Comparison of ENCODE assay signal across 8 cellular contexts in genomic region chr6:56955171-56956155, GRCh38. TPM values are rescaled to one million over a fixed set of nuclear protein-coding genes. Genes with fewer than 3 reads are reported as not detected.
A peak's percentile ranks its signal among the peaks of the same experiment; 100 is the strongest.
DNase-seq lines count a peak whose midpoint lies in the region; ATAC-seq, FAIRE-seq and TF ChIP-seq lines count a peak whose summit lies in the region.

No MANE protein-coding gene starts in this region.

- DNase-seq in NCI-H1930 (lab: John Stamatoyannopoulos, UW): peak; percentile 71 to 82
- peak; percentile 86 for DNase-seq in UCSD-AML1 (lab: John Stamatoyannopoulos, UW; ENCODE audit: unreplicated experiment)
- DNase-seq in cerebellar cortex (ENCODE audit: low spot score): peak; percentile 81
- DNase-seq in keratinocyte (ENCODE audit: low read depth, low spot score): peak; percentile 62
- DNase-seq in stimulated activated CD4-positive, alpha-beta T cell treated with anti-CD3 and anti-CD28 coated beads, Interleukin-12 subunit alpha, Interleukin-12 subunit beta, amount 100 ng/mL, for 48 hours (ENCODE audit: low read depth in 2 of 3, low spot score in 1 of 3): peak; percentile 52 to 67 (median 58)

- peak overlapping the region; percentile 82 for H3K27ac ChIP-seq in ACC112 (ENCODE audit: low read depth, low read length)
- H3K27ac ChIP-seq in keratinocyte (ENCODE audit: control insufficient read depth, insufficient read depth, low read length): peak overlapping the region; percentile 60

- H4K20me1 ChIP-seq in keratinocyte (ENCODE audit: control insufficient read depth, extremely low read depth, insufficient read depth, low read length): no peaks in the 10 kb centered on the region

- H3K27me3 ChIP-seq in ACC112 (ENCODE audit: insufficient read depth, low read length): no peaks in the 10 kb centered on the region
- H3K27me3 ChIP-seq in keratinocyte (ENCODE audit: control insufficient read depth, extremely low read depth, insufficient read depth, low read length): no peaks in the 10 kb centered on the region

- H3K79me2 ChIP-seq in ACC112 (ENCODE audit: control insufficient read depth, insufficient read depth, low read length, unreplicated experiment) (peaks cover 35% of the 10 kb centered on the region), keratinocyte (ENCODE audit: control insufficient read depth, insufficient read depth, low read length) (no peaks in the 10 kb centered on the region)

- H3K4me2 ChIP-seq in keratinocyte (ENCODE audit: control insufficient read depth, extremely low read depth, insufficient read depth, low read depth, low read length): peak overlapping the region; percentile 97

- ATAC-seq in GM18505 (IDR thresholded peaks at IDR 0.05; ENCODE audit: unreplicated experiment) (peak; percentile 67), HG02943 (IDR thresholded peaks at IDR 0.05; ENCODE audit: low read depth, unreplicated experiment) (peak; percentile 53)

- peak; percentile 72 to 92 (median 81) for TF ChIP-seq CTCF in keratinocyte (optimal IDR thresholded peaks at IDR 0.05 in 1 of 3, IDR thresholded peaks at IDR 0.05 in 1 of 3, conservative IDR thresholded peaks at IDR 0.05 in 1 of 3; ENCODE audit: extremely low read depth in 1 of 3, insufficient read depth in 2 of 3, low read length in 3 of 3)

- dilution Hi-C loops in keratinocyte (cut with MboI; ENCODE audit: extremely low pct_ligation_motif_present, low sequenced_read_pairs): no loop called here

- H2AFZ ChIP-seq in ACC112 (ENCODE audit: low read length, unreplicated experiment) (peak overlapping the region; percentile 74), keratinocyte (ENCODE audit: control insufficient read depth, low read length) (peak overlapping the region; percentile 48)

- no peak for TF ChIP-seq POLR2A in GM18505 (IDR thresholded peaks at IDR 0.05; ENCODE audit: borderline replicate concordance, extremely low read depth, insufficient read depth, insufficient read length)

- H3K9me3 ChIP-seq in keratinocyte (ENCODE audit: control insufficient read depth, low read depth, low read length): no peaks in the 10 kb centered on the region

- H3K4me3 ChIP-seq in ACC112 (ENCODE audit: low read depth, low read length) (peak overlapping the region; percentile 92), keratinocyte (ENCODE audit: control insufficient read depth in 2 of 3, extremely low read depth in 1 of 3, insufficient read depth in 2 of 3, low read depth in 1 of 3, low read length in 3 of 3) (peak overlapping the region; percentile 45 to 61 (median 57))

- no peaks in the 10 kb centered on the region for H3K9me1 ChIP-seq in keratinocyte (ENCODE audit: control insufficient read depth, extremely low read depth, insufficient read depth, low read length)

- FAIRE-seq in keratinocyte (lab: Jason Lieb, UNC): no peak

- H3K36me3 ChIP-seq in ACC112 (ENCODE audit: insufficient read depth, low read length): peaks cover 9% of the 10 kb centered on the region; the same call in 1 of the 2 replicates
- H3K36me3 ChIP-seq in keratinocyte (ENCODE audit: control insufficient read depth in 2 of 2, extremely low read depth in 1 of 2, insufficient read depth in 2 of 2, low read length in 2 of 2): no peaks in the 10 kb centered on the region

- peak overlapping the region; percentile 79 for H3K9ac ChIP-seq in keratinocyte (ENCODE audit: control insufficient read depth, extremely low read depth, insufficient read depth, low read length)

- H3K4me1 ChIP-seq in ACC112 (ENCODE audit: control insufficient read depth, insufficient read depth, low read length, unreplicated experiment) (peaks cover 53% of the 10 kb centered on the region), keratinocyte (ENCODE audit: control insufficient read depth, extremely low read depth, insufficient read depth, low read length) (peaks cover 31% of the 10 kb centered on the region)

RNA-seq across cellular contexts. Expression of gene BEND6, which starts 0.6 kb away (rescaled TPM):
- 0.77 to 1.0 TPM (median 0.77 TPM) in 3 replicates for polyA plus RNA-seq in keratinocyte
- polyA plus RNA-seq in keratinocyte (2011; ENCODE audit: low read depth): 2.3 TPM
- 0.48 and 0.86 TPM in 2 replicates for polyA plus RNA-seq in keratinocyte (2011; cell fraction: cytosol; rRNA removed)
- 0.22 and 0.27 TPM in 2 replicates for polyA plus RNA-seq in keratinocyte (2011; cell fraction: nucleus; rRNA removed)
- 0.91 and 1.2 TPM in 2 replicates for polyA plus RNA-seq in keratinocyte (2012; ENCODE audit: low replicate concordance)
- polyA minus RNA-seq in keratinocyte: 0.51 to 0.89 TPM in 2 of 3 replicates, not detected in the other
- polyA minus RNA-seq in keratinocyte (2011; cell fraction: cytosol; rRNA and poly(A)+ RNA removed): not detected
- polyA minus RNA-seq in keratinocyte (2011; cell fraction: nucleus; rRNA and poly(A)+ RNA removed): not detected in 2 replicates

Comparison
In these comparisons a context has a peak if more than half of its experiments do, and no peak if none do; other contexts are left out.
1. Peak in every context shown above with its lines: DNase-seq, ATAC-seq, H3K4me3 ChIP-seq and H3K27ac ChIP-seq.